In the genomic region with DNA sequence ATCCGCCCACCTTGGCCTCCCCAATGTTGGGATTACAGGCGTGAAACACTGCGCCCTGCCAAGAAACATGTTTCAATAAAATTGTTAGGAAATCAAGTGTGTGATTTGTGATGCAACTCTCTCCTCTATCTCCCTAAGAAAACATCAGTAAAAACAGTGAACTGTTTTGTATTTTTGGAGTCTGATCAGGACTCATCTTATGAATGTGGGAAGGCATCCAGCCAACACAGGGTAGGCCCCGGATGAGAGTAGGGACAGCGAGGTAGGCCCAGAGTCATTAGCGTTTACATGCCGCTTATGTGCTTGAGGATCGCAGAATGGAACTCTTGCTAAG, we compare ENCODE assay signal across 8 cellular contexts.
DNase-seq lines count a peak whose midpoint lies in the region; ATAC-seq and TF ChIP-seq lines count a peak whose summit lies in the region.

No MANE protein-coding gene starts in this region.

- ATAC-seq in HG02870 (IDR thresholded peaks at IDR 0.05; ENCODE audit: unreplicated experiment) = no peak

- H3K79me2 ChIP-seq in KMS-11 (ENCODE audit: insufficient read depth, low read depth) = no peaks in the 10 kb centered on the region

- H3K36me3 ChIP-seq in KMS-11 (ENCODE audit: insufficient read depth) = no peaks in the 10 kb centered on the region
- H3K36me3 ChIP-seq in muscle layer of duodenum (ENCODE audit: control insufficient read depth in 1 of 2, insufficient read depth in 2 of 2, low read length in 2 of 2) = peaks cover 0 to 28% of the 10 kb centered on the region in 2 donors

- in situ Hi-C loops in ACHN (cut with HindIII; ENCODE audit: low pct_ligation_motif_present, low pct_unique_long_range_greater_than_20kb, low sequenced_read_pairs) = no loop called here

- TF ChIP-seq CTCF in KMS-11 (conservative IDR thresholded peaks at IDR 0.05; ENCODE audit: low read depth, low read length) (no peak), choroid plexus epithelial cell (conservative IDR thresholded peaks at IDR 0.05; ENCODE audit: low read depth, low read length) (no peak)

- peak overlapping the region; percentile 60 for H3K4me2 ChIP-seq in KMS-11

- peak overlapping the region; percentile 87; the same call in 1 of the 2 replicates for H3K9ac ChIP-seq in KMS-11

- H3K27ac ChIP-seq in KMS-11 (peak overlapping the region; percentile 94; the same call in 1 of the 2 replicates), muscle layer of duodenum (ENCODE audit: low read length) (peak overlapping the region; percentile 99)

- H3K27me3 ChIP-seq in KMS-11 (ENCODE audit: insufficient read depth, low read depth) = no peaks in the 10 kb centered on the region
- H3K27me3 ChIP-seq in muscle layer of duodenum (ENCODE audit: low read depth, low read length) = no peaks in the 10 kb centered on the region

- DNase-seq in ACHN (peak; percentile 22), choroid plexus epithelial cell (ENCODE audit: low read depth) (peak; percentile 66), CD1c-positive myeloid dendritic cell (ENCODE audit: extremely low spot score) (no peak), NCI-H524 (lab: John Stamatoyannopoulos, UW) (no peak), HuH-7 (ENCODE audit: low spot score) (no peak)

- H3K4me1 ChIP-seq in KMS-11 (ENCODE audit: low read depth, poor library complexity, severe bottlenecking) (peaks cover 7% of the 10 kb centered on the region), muscle layer of duodenum (ENCODE audit: control insufficient read depth in 1 of 2, insufficient read depth in 2 of 2, low read length in 2 of 2) (peaks cover 10 to 14% of the 10 kb centered on the region in 2 donors)

- no peaks in the 10 kb centered on the region for H3K9me3 ChIP-seq in muscle layer of duodenum (ENCODE audit: control insufficient read depth in 1 of 2, low read length in 2 of 2)

- no peaks in the 10 kb centered on the region for H4K20me1 ChIP-seq in KMS-11 (ENCODE audit: insufficient read depth)

- H3K4me3 ChIP-seq in KMS-11 (IDR thresholded peaks at IDR 0.05; ENCODE audit: insufficient read depth, low read depth, low read length) = no peak overlapping the region
- H3K4me3 ChIP-seq in choroid plexus epithelial cell (ENCODE audit: low read depth, low read length) = peak overlapping the region; percentile 81
- H3K4me3 ChIP-seq in muscle layer of duodenum (ENCODE audit: low read depth in 1 of 2, low read length in 2 of 2) = peak overlapping the region; percentile 73 to 81

- H2AFZ ChIP-seq in KMS-11 (ENCODE audit: low read depth) = no peak overlapping the region

Comparison
In these comparisons a context has a peak if more than half of its experiments do, and no peak if none do; other contexts are left out.
1. DNase-seq: peak in ACHN (single experiment) and choroid plexus epithelial cell (single experiment); none in CD1c-positive myeloid dendritic cell (single experiment), NCI-H524 (0 of 2) and HuH-7 (single experiment).